Comparison of ENCODE assay signal across 9 cellular contexts in genomic region chr2:61887684-61888303, GRCh38. TPM values are rescaled to one million over a fixed set of nuclear protein-coding genes. Genes with fewer than 3 reads are reported as not detected.
DNase-seq lines count a peak whose midpoint lies in the region; ATAC-seq, FAIRE-seq and TF ChIP-seq lines count a peak whose summit lies in the region.
"Had no signal": no experiment of that assay in that cellular context is flagged by ENCODE, and none has a peak within 500 bp of the region (broad histone marks: within the 10 kb centered on the region; RNA-seq: fewer than 3 reads in every experiment).

No MANE protein-coding gene starts in this region.

- TF ChIP-seq POLR2A in ovary (IDR thresholded peaks at IDR 0.05), result no peak

- 0 to 1% (median 0%) methylated on average over 20 of the region's 20 CpGs for WGBS in ovary, 3 donors

- peak overlapping the region; percentile 75 for H3K4me3 ChIP-seq in HL-60 (replicated peaks; ENCODE audit: insufficient read depth, low read length)
- H3K4me3 ChIP-seq in ovary, result peak overlapping the region; percentile 80

- H3K27ac ChIP-seq in HL-60 (replicated peaks) (peak overlapping the region; percentile 97), foreskin keratinocyte (peak overlapping the region; percentile 95), ovary (peak overlapping the region; percentile 92 to 99)

- intact Hi-C loops in ovary (cut with DNase I), result loop anchor here in 1 of 4 donors (10.0 kb wide), 1 partner anchor 353 kb away; the partner anchor contains the start of gene XPO1

- H3K27me3 Mint-ChIP-seq in activated T-cell treated with anti-CD3 and anti-CD28 coated beads, Interleukin-2, amount 50 U/mL, for 4 hours (ENCODE audit: low read depth), result no peaks in the 10 kb centered on the region

- H3K9me3 ChIP-seq in ovary, result no peaks in the 10 kb centered on the region

- peak overlapping the region; percentile 99 for H3K4me3 Mint-ChIP-seq in activated T-cell treated with anti-CD3 and anti-CD28 coated beads, Interleukin-2, amount 50 U/mL, for 4 hours

- TF ChIP-seq CTCF in HL-60 (IDR thresholded peaks at IDR 0.05; ENCODE audit: insufficient read depth, low read length), result no peak
- TF ChIP-seq CTCF in foreskin keratinocyte (conservative IDR thresholded peaks at IDR 0.05), result no peak
- TF ChIP-seq CTCF in ovary (IDR thresholded peaks at IDR 0.05), result no peak

- DNase-seq in NCI-H1417 (lab: John Stamatoyannopoulos, UW), result peak in 2 of 3 experiments; percentile 49 to 76
- DNase-seq in NCI-H1417 treated with DMSO at 0.1 percent for 48 hours (lab: John Stamatoyannopoulos, UW), result no peak
- DNase-seq in HL-60 (ENCODE audit: low read depth in 1 of 2, low spot score in 1 of 2), result peak in 1 of 2 experiments; percentile 22
- DNase-seq in activated T-cell treated with anti-CD3 and anti-CD28 coated beads, Interleukin-2, amount 50 U/mL, for 4 hours, result no peak
- DNase-seq in foreskin keratinocyte, result peak in 1 of 2 donors; percentile 26
- DNase-seq in ovary, result no peak
- DNase-seq in AML-193 (lab: John Stamatoyannopoulos, UW), result no peak
- DNase-seq in RCC 7860 (ENCODE audit: low spot score), result no peak

- no peak for TF ChIP-seq EP300 in ovary (IDR thresholded peaks at IDR 0.05)

- H3K27me3 ChIP-seq in HL-60 (ENCODE audit: insufficient read depth, poor library complexity, severe bottlenecking), result no peaks in the 10 kb centered on the region
- no peaks in the 10 kb centered on the region for H3K27me3 ChIP-seq in foreskin keratinocyte
- no peaks in the 10 kb centered on the region for H3K27me3 ChIP-seq in ovary

- H3K4me1 ChIP-seq in foreskin keratinocyte, result peaks cover 9% of the 10 kb centered on the region
- H3K4me1 ChIP-seq in ovary (ENCODE audit: insufficient read depth), result peaks cover 8% of the 10 kb centered on the region

- peak; percentile 9 to 14 for ATAC-seq in activated T-cell treated with anti-CD3 and anti-CD28 coated beads, Interleukin-2, amount 50 U/mL, for 4 hours
- ATAC-seq in foreskin keratinocyte, result no peak

- no peak for FAIRE-seq in RCC 7860 (lab: Jason Lieb, UNC)
- FAIRE-seq: G401.6 had no signal

- H3K4me1 Mint-ChIP-seq in activated T-cell treated with anti-CD3 and anti-CD28 coated beads, Interleukin-2, amount 50 U/mL, for 4 hours (ENCODE audit: low read depth), result peaks cover 28% of the 10 kb centered on the region

- H3K36me3 ChIP-seq in ovary, result no peaks in the 10 kb centered on the region

- peaks cover 19% of the 10 kb centered on the region for H3K36me3 Mint-ChIP-seq in activated T-cell treated with anti-CD3 and anti-CD28 coated beads, Interleukin-2, amount 50 U/mL, for 4 hours (ENCODE audit: insufficient read depth)

- no peaks in the 10 kb centered on the region for H3K9me3 Mint-ChIP-seq in activated T-cell treated with anti-CD3 and anti-CD28 coated beads, Interleukin-2, amount 50 U/mL, for 4 hours

RNA-seq across cellular contexts. Expression of gene CCT4, which starts 0.7 kb away (rescaled TPM):
- total RNA-seq in activated T-cell treated with anti-CD3 and anti-CD28 coated beads, Interleukin-2, amount 50 U/mL, for 4 hours, result 100 to 1,000 TPM; 392 to 466 (median 441) TPM
- total RNA-seq in foreskin keratinocyte (241 and 251 TPM in 2 replicates), ovary (100 to 1,000 TPM in 6 of 7 donors, 10 to 100 TPM in 1; 99.7 to 200 (median 144) TPM)
- polyA plus RNA-seq in foreskin keratinocyte (190 and 210 TPM in 2 replicates), ovary (100 to 1,000 TPM; 113 to 165 TPM)

RNA-seq across cellular contexts. Expression of gene COMMD1, which starts 17.7 kb away (rescaled TPM):
- 10 to 100 TPM; 29.7 to 37.0 (median 31.0) TPM for total RNA-seq in activated T-cell treated with anti-CD3 and anti-CD28 coated beads, Interleukin-2, amount 50 U/mL, for 4 hours
- 33.8 and 35.8 TPM in 2 replicates for total RNA-seq in foreskin keratinocyte
- 63.9 and 68.5 TPM in 2 replicates for polyA plus RNA-seq in foreskin keratinocyte
- total RNA-seq in ovary, result 10 to 100 TPM; 25.4 to 48.8 (median 30.3) TPM
- 10 to 100 TPM; 33.3 to 44.9 TPM for polyA plus RNA-seq in ovary

RNA-seq across cellular contexts. Expression of gene FAM161A, which starts 33.9 kb away (rescaled TPM):
- 1 to 10 TPM; 2.5 to 3.0 (median 2.6) TPM for total RNA-seq in activated T-cell treated with anti-CD3 and anti-CD28 coated beads, Interleukin-2, amount 50 U/mL, for 4 hours
- 3.3 and 3.8 TPM in 2 replicates for total RNA-seq in foreskin keratinocyte
- 1.2 and 1.5 TPM in 2 replicates for polyA plus RNA-seq in foreskin keratinocyte
- total RNA-seq in ovary, result 1 to 10 TPM; 4.9 to 9.4 (median 7.2) TPM
- 1 to 10 TPM; 5.6 to 6.1 TPM for polyA plus RNA-seq in ovary

Comparison
In these comparisons a context has a peak if more than half of its experiments do, and no peak if none do; other contexts are left out.
1. DNase-seq: peak in NCI-H1417 (2 of 3); none in NCI-H1417 treated with DMSO at 0.1 percent for 48 hours (single experiment), activated T-cell treated with anti-CD3 and anti-CD28 coated beads, Interleukin-2, amount 50 U/mL, for 4 hours (single experiment), ovary (0 of 5), AML-193 (0 of 2) and RCC 7860 (single experiment).
2. Peak in every context shown above with its lines, with median percentiles within 50 percentile points of each other: H3K27ac ChIP-seq.